ENCODE assay signal across 1 cellular context in the genomic region with DNA sequence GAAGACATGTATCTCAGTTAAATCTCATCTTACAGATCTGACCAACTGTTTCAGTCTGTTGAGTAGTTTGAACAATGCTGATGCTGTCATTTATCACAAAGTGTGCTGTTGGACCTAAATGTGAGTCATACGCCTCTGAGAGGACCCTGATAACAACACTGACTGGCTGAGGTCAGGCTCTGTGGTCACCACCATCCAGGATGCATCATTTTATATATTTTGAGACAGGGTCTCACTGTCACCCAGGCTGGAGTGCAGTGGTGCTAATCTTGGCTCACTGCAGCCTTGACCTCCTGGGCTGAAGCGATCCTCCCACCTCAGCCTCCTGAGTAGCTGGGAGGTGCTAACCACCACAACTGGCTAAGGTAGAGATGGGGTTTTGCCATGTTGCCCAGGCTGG.
TF ChIP-seq lines count a peak whose summit lies in the region.

No MANE protein-coding gene starts in this region.

TF ChIP-seq in K562, 482 proteins besides CTCF, POLR2A, EP300 and RAD21 (continued from another document and continues in another):
- TF ChIP-seq HDAC3 (IDR thresholded peaks at IDR 0.05; ENCODE audit: borderline replicate concordance, partially characterized antibody) (peak; percentile 32), KLF6 (CRISPR knock-in tag; IDR thresholded peaks at IDR 0.05; ENCODE audit: borderline replicate concordance) (no peak), NFATC3 (IDR thresholded peaks at IDR 0.05) (no peak), ZSCAN32 (CRISPR knock-in tag; IDR thresholded peaks at IDR 0.05) (no peak), POLR3A (IDR thresholded peaks at IDR 0.05; ENCODE audit: borderline replicate concordance, extremely low read depth, insufficient read depth, insufficient read length) (no peak), CCNT2 (IDR thresholded peaks at IDR 0.05; ENCODE audit: borderline replicate concordance, extremely low read depth, insufficient read length, low read depth, low read length) (no peak), ZNF583 (CRISPR knock-in tag; IDR thresholded peaks at IDR 0.05) (no peak), KDM1A (IDR thresholded peaks at IDR 0.05) (peak; percentile 55 to 68; a peak in 3 of 4 replicates), MCM5 (IDR thresholded peaks at IDR 0.05; ENCODE audit: low read depth) (no peak), NR1H2 (CRISPR knock-in tag; IDR thresholded peaks at IDR 0.05) (no peak), ESRRA (IDR thresholded peaks at IDR 0.05; ENCODE audit: borderline replicate concordance, low read depth) (peak; percentile 25; the same call in 1 of the 2 replicates), ESRRB (CRISPR knock-in tag; IDR thresholded peaks at IDR 0.05; ENCODE audit: borderline replicate concordance) (no peak), LCOR (CRISPR knock-in tag; IDR thresholded peaks at IDR 0.05) (peak; percentile 58), ARID1B (IDR thresholded peaks at IDR 0.05) (peak; percentile 93), JUN (IDR thresholded peaks at IDR 0.05; ENCODE audit: borderline replicate concordance, low read depth, low read length) (peak; percentile 90), JUN (CRISPR knock-in tag; IDR thresholded peaks at IDR 0.05; ENCODE audit: borderline replicate concordance) (peak; percentile 58; the same call in 1 of the 2 replicates), ZNF699 (CRISPR knock-in tag; IDR thresholded peaks at IDR 0.05; ENCODE audit: insufficient replicate concordance) (no peak), ZNF274 (IDR thresholded peaks at IDR 0.05; ENCODE audit: borderline replicate concordance, low read depth, low read length) (no peak), MEIS2 (IDR thresholded peaks at IDR 0.05; ENCODE audit: partially characterized antibody) (peak; percentile 77), MTA2 (IDR thresholded peaks at IDR 0.05; ENCODE audit: low read depth) (peak; percentile 58), CBFA2T3 (IDR thresholded peaks at IDR 0.05) (peak; percentile 91), BCL6 (CRISPR knock-in tag; IDR thresholded peaks at IDR 0.05) (no peak), ZNF76 (CRISPR knock-in tag; IDR thresholded peaks at IDR 0.05; ENCODE audit: borderline replicate concordance) (no peak), TAL1 (IDR thresholded peaks at IDR 0.05) (peak; percentile 74), RBM39 (optimal IDR thresholded peaks at IDR 0.05; ENCODE audit: low read depth, low read length) (no peak), ZBTB1 (CRISPR knock-in tag; IDR thresholded peaks at IDR 0.05; ENCODE audit: borderline replicate concordance, low read depth) (no peak), ZNF830 (CRISPR knock-in tag; IDR thresholded peaks at IDR 0.05) (no peak), ZSCAN29 (IDR thresholded peaks at IDR 0.05) (no peak), TAF15 (IDR thresholded peaks at IDR 0.05; ENCODE audit: low read depth, low read length) (no peak), PPARD (CRISPR knock-in tag; IDR thresholded peaks at IDR 0.05) (no peak), CBX3 (IDR thresholded peaks at IDR 0.05; ENCODE audit: borderline replicate concordance in 1 of 2, low read length in 2 of 2) (no peak), ZC3H8 (IDR thresholded peaks at IDR 0.05) (no peak), GABPB2 (CRISPR knock-in tag; conservative IDR thresholded peaks at IDR 0.05) (no peak), ZFP36 (IDR thresholded peaks at IDR 0.05; ENCODE audit: low read depth, low read length, partially characterized antibody) (no peak), ARNT (IDR thresholded peaks at IDR 0.05) (no peak), POLR3G (IDR thresholded peaks at IDR 0.05; ENCODE audit: extremely low read depth, insufficient read length, insufficient replicate concordance) (no peak), CCAR2 (IDR thresholded peaks at IDR 0.05; ENCODE audit: low read depth, low read length) (no peak), BRD4 (IDR thresholded peaks at IDR 0.05) (no peak), PHF20 (IDR thresholded peaks at IDR 0.05; ENCODE audit: partially characterized antibody) (no peak), ARID2 (IDR thresholded peaks at IDR 0.05) (no peak), PHF21A (IDR thresholded peaks at IDR 0.05; ENCODE audit: borderline replicate concordance, low read depth) (no peak)
- TF ChIP-seq, protein P1, sequence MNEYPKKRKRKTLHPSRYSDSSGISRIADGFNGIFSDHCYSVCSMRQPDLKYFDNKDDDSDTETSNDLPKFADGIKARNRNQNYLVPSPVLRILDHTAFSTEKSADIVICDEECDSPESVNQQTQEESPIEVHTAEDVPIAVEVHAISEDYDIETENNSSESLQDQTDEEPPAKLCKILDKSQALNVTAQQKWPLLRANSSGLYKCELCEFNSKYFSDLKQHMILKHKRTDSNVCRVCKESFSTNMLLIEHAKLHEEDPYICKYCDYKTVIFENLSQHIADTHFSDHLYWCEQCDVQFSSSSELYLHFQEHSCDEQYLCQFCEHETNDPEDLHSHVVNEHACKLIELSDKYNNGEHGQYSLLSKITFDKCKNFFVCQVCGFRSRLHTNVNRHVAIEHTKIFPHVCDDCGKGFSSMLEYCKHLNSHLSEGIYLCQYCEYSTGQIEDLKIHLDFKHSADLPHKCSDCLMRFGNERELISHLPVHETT (CRISPR knock-in tag; conservative IDR thresholded peaks at IDR 0.05 in 1 of 2, IDR thresholded peaks at IDR 0.05 in 1 of 2): 0 out of 4 replicates have a peak, but pooled peaks of 1 of the 2 experiments have one; percentile 39
- TF ChIP-seq, protein P2, sequence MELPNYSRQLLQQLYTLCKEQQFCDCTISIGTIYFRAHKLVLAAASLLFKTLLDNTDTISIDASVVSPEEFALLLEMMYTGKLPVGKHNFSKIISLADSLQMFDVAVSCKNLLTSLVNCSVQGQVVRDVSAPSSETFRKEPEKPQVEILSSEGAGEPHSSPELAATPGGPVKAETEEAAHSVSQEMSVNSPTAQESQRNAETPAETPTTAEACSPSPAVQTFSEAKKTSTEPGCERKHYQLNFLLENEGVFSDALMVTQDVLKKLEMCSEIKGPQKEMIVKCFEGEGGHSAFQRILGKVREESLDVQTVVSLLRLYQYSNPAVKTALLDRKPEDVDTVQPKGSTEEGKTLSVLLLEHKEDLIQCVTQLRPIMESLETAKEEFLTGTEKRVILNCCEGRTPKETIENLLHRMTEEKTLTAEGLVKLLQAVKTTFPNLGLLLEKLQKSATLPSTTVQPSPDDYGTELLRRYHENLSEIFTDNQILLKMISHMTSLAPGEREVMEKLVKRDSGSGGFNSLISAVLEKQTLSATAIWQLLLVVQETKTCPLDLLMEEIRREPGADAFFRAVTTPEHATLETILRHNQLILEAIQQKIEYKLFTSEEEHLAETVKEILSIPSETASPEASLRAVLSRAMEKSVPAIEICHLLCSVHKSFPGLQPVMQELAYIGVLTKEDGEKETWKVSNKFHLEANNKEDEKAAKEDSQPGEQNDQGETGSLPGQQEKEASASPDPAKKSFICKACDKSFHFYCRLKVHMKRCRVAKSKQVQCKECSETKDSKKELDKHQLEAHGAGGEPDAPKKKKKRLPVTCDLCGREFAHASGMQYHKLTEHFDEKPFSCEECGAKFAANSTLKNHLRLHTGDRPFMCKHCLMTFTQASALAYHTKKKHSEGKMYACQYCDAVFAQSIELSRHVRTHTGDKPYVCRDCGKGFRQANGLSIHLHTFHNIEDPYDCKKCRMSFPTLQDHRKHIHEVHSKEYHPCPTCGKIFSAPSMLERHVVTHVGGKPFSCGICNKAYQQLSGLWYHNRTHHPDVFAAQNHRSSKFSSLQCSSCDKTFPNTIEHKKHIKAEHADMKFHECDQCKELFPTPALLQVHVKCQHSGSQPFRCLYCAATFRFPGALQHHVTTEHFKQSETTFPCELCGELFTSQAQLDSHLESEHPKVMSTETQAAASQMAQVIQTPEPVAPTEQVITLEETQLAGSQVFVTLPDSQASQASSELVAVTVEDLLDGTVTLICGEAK (IDR thresholded peaks at IDR 0.05): no peak
- TF ChIP-seq, protein P2 (CRISPR knock-in tag; IDR thresholded peaks at IDR 0.05): no peak
- TF ChIP-seq, protein P3, sequence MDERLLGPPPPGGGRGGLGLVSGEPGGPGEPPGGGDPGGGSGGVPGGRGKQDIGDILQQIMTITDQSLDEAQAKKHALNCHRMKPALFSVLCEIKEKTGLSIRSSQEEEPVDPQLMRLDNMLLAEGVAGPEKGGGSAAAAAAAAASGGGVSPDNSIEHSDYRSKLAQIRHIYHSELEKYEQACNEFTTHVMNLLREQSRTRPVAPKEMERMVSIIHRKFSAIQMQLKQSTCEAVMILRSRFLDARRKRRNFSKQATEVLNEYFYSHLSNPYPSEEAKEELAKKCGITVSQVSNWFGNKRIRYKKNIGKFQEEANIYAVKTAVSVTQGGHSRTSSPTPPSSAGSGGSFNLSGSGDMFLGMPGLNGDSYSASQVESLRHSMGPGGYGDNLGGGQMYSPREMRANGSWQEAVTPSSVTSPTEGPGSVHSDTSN (CRISPR knock-in tag; IDR thresholded peaks at IDR 0.05; ENCODE audit: low read depth): no peak
- TF ChIP-seq, protein P3 (tag; conservative IDR thresholded peaks at IDR 0.05; ENCODE audit: low read depth): no peak
- TF ChIP-seq, protein P4, sequence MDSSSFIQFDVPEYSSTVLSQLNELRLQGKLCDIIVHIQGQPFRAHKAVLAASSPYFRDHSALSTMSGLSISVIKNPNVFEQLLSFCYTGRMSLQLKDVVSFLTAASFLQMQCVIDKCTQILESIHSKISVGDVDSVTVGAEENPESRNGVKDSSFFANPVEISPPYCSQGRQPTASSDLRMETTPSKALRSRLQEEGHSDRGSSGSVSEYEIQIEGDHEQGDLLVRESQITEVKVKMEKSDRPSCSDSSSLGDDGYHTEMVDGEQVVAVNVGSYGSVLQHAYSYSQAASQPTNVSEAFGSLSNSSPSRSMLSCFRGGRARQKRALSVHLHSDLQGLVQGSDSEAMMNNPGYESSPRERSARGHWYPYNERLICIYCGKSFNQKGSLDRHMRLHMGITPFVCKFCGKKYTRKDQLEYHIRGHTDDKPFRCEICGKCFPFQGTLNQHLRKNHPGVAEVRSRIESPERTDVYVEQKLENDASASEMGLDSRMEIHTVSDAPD (CRISPR knock-in tag; IDR thresholded peaks at IDR 0.05): no peak
- TF ChIP-seq, protein P5, sequence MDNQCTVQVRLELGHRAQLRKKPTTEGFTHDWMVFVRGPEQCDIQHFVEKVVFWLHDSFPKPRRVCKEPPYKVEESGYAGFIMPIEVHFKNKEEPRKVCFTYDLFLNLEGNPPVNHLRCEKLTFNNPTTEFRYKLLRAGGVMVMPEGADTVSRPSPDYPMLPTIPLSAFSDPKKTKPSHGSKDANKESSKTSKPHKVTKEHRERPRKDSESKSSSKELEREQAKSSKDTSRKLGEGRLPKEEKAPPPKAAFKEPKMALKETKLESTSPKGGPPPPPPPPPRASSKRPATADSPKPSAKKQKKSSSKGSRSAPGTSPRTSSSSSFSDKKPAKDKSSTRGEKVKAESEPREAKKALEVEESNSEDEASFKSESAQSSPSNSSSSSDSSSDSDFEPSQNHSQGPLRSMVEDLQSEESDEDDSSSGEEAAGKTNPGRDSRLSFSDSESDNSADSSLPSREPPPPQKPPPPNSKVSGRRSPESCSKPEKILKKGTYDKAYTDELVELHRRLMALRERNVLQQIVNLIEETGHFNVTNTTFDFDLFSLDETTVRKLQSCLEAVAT (IDR thresholded peaks at IDR 0.05): 0 out of 4 replicates have a peak, but pooled peaks of 1 of the 2 experiments have one; percentile 45
- TF ChIP-seq, protein P6, sequence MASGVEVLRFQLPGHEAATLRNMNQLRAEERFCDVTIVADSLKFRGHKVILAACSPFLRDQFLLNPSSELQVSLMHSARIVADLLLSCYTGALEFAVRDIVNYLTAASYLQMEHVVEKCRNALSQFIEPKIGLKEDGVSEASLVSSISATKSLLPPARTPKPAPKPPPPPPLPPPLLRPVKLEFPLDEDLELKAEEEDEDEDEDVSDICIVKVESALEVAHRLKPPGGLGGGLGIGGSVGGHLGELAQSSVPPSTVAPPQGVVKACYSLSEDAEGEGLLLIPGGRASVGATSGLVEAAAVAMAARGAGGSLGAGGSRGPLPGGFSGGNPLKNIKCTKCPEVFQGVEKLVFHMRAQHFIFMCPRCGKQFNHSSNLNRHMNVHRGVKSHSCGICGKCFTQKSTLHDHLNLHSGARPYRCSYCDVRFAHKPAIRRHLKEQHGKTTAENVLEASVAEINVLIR (CRISPR knock-in tag; IDR thresholded peaks at IDR 0.05): no peak
- TF ChIP-seq, protein P7, sequence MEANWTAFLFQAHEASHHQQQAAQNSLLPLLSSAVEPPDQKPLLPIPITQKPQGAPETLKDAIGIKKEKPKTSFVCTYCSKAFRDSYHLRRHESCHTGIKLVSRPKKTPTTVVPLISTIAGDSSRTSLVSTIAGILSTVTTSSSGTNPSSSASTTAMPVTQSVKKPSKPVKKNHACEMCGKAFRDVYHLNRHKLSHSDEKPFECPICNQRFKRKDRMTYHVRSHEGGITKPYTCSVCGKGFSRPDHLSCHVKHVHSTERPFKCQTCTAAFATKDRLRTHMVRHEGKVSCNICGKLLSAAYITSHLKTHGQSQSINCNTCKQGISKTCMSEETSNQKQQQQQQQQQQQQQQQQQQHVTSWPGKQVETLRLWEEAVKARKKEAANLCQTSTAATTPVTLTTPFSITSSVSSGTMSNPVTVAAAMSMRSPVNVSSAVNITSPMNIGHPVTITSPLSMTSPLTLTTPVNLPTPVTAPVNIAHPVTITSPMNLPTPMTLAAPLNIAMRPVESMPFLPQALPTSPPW (CRISPR knock-in tag; IDR thresholded peaks at IDR 0.05): no peak
